ENCODE assay signal across 2 cellular contexts in the genomic region with DNA sequence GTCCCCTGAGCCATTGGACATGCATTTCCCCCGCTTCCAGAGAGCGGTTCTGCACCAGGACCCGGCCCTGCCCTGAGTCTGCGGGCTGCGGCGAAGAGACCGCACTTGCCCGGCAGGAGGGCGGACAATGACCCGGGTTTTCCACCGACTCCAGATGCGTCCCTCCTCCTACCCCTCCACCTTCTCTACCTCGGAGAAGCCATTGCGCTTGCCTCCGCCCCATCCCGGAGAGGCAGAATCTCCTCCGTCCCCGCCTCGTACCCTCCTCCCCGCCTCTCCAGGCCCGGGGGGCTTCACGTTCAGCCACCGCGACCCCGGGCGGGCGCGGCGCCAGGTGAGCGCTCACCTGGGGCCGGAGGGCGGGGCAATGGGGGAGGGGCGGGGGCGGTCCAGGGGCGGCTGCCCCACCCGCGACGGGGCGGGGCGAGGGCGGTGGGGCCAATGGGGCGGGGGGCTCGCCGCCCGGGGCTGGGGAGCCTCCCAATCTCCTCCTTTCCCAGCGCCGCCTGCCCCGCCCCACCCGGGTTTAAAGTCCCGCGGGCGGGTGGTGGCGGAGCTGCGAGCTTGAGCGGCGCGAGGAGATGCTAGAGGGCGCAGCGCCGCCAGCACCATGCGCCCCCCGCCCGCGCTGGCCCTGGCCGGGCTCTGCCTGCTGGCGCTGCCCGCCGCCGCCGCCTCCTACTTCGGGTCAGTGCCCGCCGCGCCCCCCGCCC.
TF ChIP-seq lines count a peak whose summit lies in the region.

A gene with protein sequence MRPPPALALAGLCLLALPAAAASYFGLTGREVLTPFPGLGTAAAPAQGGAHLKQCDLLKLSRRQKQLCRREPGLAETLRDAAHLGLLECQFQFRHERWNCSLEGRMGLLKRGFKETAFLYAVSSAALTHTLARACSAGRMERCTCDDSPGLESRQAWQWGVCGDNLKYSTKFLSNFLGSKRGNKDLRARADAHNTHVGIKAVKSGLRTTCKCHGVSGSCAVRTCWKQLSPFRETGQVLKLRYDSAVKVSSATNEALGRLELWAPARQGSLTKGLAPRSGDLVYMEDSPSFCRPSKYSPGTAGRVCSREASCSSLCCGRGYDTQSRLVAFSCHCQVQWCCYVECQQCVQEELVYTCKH (plus strand): TSS at position 555 of the 713 bp plus-strand sequence. CDS start 56 bp downstream, at position 611.

TF ChIP-seq in HEK293, 187 proteins besides CTCF, POLR2A, EP300 and RAD21 (continued from another document and continues in another):
- TF ChIP-seq BCL11B (tag by site-specific recombination; IDR thresholded peaks at IDR 0.05; ENCODE audit: low read depth) (no peak), WT1 (tag by site-specific recombination; IDR thresholded peaks at IDR 0.05) (no peak; the same call in 1 of the 2 replicates), ZSCAN18 (tag by site-specific recombination; IDR thresholded peaks at IDR 0.05) (no peak), MYNN (tag by site-specific recombination; IDR thresholded peaks at IDR 0.05; ENCODE audit: borderline replicate concordance) (no peak), IKZF3 (tag by site-specific recombination; IDR thresholded peaks at IDR 0.05) (no peak), ZNF2 (tag by site-specific recombination; IDR thresholded peaks at IDR 0.05) (no peak), ZNF501 (tag by site-specific recombination; IDR thresholded peaks at IDR 0.05) (no peak), SALL2 (tag by site-specific recombination; IDR thresholded peaks at IDR 0.05; ENCODE audit: borderline replicate concordance) (no peak), ZNF558 (tag by site-specific recombination; IDR thresholded peaks at IDR 0.05) (no peak), SP3 (tag by site-specific recombination; IDR thresholded peaks at IDR 0.05) (peak; percentile 65), ZNF184 (tag by site-specific recombination; IDR thresholded peaks at IDR 0.05) (no peak), ZNF837 (tag by site-specific recombination; IDR thresholded peaks at IDR 0.05) (no peak), ZBTB6 (tag by site-specific recombination; IDR thresholded peaks at IDR 0.05) (peak; percentile 89), ZNF404 (tag by site-specific recombination; IDR thresholded peaks at IDR 0.05) (no peak), KLF1 (tag by site-specific recombination; IDR thresholded peaks at IDR 0.05) (peak; percentile 55; the same call in 1 of the 2 replicates), ZBTB10 (tag by site-specific recombination; IDR thresholded peaks at IDR 0.05) (no peak)
- TF ChIP-seq, protein P1, sequence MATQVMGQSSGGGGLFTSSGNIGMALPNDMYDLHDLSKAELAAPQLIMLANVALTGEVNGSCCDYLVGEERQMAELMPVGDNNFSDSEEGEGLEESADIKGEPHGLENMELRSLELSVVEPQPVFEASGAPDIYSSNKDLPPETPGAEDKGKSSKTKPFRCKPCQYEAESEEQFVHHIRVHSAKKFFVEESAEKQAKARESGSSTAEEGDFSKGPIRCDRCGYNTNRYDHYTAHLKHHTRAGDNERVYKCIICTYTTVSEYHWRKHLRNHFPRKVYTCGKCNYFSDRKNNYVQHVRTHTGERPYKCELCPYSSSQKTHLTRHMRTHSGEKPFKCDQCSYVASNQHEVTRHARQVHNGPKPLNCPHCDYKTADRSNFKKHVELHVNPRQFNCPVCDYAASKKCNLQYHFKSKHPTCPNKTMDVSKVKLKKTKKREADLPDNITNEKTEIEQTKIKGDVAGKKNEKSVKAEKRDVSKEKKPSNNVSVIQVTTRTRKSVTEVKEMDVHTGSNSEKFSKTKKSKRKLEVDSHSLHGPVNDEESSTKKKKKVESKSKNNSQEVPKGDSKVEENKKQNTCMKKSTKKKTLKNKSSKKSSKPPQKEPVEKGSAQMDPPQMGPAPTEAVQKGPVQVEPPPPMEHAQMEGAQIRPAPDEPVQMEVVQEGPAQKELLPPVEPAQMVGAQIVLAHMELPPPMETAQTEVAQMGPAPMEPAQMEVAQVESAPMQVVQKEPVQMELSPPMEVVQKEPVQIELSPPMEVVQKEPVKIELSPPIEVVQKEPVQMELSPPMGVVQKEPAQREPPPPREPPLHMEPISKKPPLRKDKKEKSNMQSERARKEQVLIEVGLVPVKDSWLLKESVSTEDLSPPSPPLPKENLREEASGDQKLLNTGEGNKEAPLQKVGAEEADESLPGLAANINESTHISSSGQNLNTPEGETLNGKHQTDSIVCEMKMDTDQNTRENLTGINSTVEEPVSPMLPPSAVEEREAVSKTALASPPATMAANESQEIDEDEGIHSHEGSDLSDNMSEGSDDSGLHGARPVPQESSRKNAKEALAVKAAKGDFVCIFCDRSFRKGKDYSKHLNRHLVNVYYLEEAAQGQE (tag by site-specific recombination; IDR thresholded peaks at IDR 0.05), result no peak

TF ChIP-seq in WTC11, 78 proteins besides CTCF, POLR2A, EP300 and RAD21 (continued from another document):
- TF ChIP-seq ARID4B (CRISPR knock-in tag; IDR thresholded peaks at IDR 0.05; ENCODE audit: borderline replicate concordance), result 0 out of 2 replicates have a peak, but pooled peaks have one; percentile 18
- TF ChIP-seq, protein P2, sequence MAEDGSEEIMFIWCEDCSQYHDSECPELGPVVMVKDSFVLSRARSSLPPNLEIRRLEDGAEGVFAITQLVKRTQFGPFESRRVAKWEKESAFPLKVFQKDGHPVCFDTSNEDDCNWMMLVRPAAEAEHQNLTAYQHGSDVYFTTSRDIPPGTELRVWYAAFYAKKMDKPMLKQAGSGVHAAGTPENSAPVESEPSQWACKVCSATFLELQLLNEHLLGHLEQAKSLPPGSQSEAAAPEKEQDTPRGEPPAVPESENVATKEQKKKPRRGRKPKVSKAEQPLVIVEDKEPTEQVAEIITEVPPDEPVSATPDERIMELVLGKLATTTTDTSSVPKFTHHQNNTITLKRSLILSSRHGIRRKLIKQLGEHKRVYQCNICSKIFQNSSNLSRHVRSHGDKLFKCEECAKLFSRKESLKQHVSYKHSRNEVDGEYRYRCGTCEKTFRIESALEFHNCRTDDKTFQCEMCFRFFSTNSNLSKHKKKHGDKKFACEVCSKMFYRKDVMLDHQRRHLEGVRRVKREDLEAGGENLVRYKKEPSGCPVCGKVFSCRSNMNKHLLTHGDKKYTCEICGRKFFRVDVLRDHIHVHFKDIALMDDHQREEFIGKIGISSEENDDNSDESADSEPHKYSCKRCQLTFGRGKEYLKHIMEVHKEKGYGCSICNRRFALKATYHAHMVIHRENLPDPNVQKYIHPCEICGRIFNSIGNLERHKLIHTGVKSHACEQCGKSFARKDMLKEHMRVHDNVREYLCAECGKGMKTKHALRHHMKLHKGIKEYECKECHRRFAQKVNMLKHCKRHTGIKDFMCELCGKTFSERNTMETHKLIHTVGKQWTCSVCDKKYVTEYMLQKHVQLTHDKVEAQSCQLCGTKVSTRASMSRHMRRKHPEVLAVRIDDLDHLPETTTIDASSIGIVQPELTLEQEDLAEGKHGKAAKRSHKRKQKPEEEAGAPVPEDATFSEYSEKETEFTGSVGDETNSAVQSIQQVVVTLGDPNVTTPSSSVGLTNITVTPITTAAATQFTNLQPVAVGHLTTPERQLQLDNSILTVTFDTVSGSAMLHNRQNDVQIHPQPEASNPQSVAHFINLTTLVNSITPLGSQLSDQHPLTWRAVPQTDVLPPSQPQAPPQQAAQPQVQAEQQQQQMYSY (CRISPR knock-in tag; IDR thresholded peaks at IDR 0.05), result peak; percentile 51; the same call in 1 of the 2 replicates
